ENCODE assay signal across 12 cellular contexts in the genomic region with DNA sequence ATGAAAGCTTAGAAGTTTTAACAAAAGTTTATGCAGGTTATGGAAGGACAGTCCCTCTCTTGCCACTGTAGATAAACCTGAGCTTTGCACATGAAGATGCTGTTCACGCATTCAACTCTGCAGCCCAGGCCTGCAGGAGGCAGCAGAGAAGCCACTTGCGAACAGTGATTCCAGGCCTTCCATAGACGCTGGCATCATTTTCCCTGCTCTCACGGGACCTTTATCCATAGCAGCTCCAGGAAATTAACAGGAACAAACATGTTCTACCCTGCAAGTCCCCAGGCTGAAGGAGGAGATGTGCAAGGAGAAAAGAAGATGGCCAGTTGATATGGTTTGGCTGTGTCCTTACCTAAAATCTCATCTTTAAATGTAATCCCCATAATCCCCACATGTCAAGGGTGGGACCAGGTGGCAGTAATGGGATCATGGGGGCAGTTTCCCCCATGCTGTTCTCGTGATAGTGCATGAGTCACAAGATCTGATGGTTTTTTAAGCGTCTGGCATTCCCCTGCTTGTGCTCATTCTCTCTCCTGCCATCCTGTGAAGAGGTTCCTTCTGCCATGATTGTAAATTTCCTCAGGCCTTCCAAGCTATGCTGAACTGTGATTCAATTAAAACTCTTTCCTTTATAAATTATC. TPM values are rescaled to one million over a fixed set of nuclear protein-coding genes. Genes with fewer than 3 reads are reported as not detected.
DNase-seq lines count a peak whose midpoint lies in the region; TF ChIP-seq lines count a peak whose summit lies in the region.
"Had no signal": no experiment of that assay in that cellular context is flagged by ENCODE, and none has a peak within 500 bp of the region (broad histone marks: within the 10 kb centered on the region; RNA-seq: fewer than 3 reads in every experiment).

No MANE protein-coding gene starts in this region.

- peak; percentile 45 for TF ChIP-seq CTCF in 22Rv1 (IDR thresholded peaks at IDR 0.05)
- TF ChIP-seq CTCF in fibroblast of mammary gland (conservative IDR thresholded peaks at IDR 0.05; ENCODE audit: control insufficient read depth, insufficient read depth, low read depth, low read length): peak; percentile 35

- peaks cover 4% of the 10 kb centered on the region for H3K4me1 Mint-ChIP-seq in activated T-helper 1 cell treated with anti-CD3 and anti-CD28 coated beads, Interleukin-12 subunit alpha, Interleukin-12 subunit beta, Interleukin-2, Interleukin-4 antibody, amounts not matched to agents 30 ng/mL and 10 ng/mL and 1 ng/mL, durations not matched to agents 14 hours and 24 hours and 36 hours (ENCODE audit: low read depth)

- H3K27me3 Mint-ChIP-seq in activated T-helper 1 cell treated with anti-CD3 and anti-CD28 coated beads, Interleukin-12 subunit alpha, Interleukin-12 subunit beta, Interleukin-2, Interleukin-4 antibody, amounts not matched to agents 30 ng/mL and 10 ng/mL and 1 ng/mL, durations not matched to agents 14 hours and 24 hours and 36 hours (ENCODE audit: insufficient read depth): no peaks in the 10 kb centered on the region

- no peaks in the 10 kb centered on the region for H3K9me3 Mint-ChIP-seq in activated T-helper 1 cell treated with anti-CD3 and anti-CD28 coated beads, Interleukin-12 subunit alpha, Interleukin-12 subunit beta, Interleukin-2, Interleukin-4 antibody, amounts not matched to agents 30 ng/mL and 10 ng/mL and 1 ng/mL, durations not matched to agents 14 hours and 24 hours and 36 hours

- intact Hi-C loops in activated T-helper 1 cell treated with anti-CD3 and anti-CD28 coated beads, Interleukin-12 subunit alpha, Interleukin-12 subunit beta, Interleukin-2, Interleukin-4 antibody, amounts not matched to agents 30 ng/mL and 10 ng/mL and 1 ng/mL, durations not matched to agents 14 hours and 24 hours and 36 hours (cut with micrococcal nuclease): loop anchor here (5.0 kb wide), 1 partner anchor 89 kb away; no protein-coding TSS in a partner anchor

- DNase-seq in Daoy (ENCODE audit: low read depth) (peak; percentile 23), RPMI7951 (ENCODE audit: low read depth) (peak; percentile 29), fibroblast of mammary gland (ENCODE audit: low read depth) (peak; percentile 10), NCI-H748 (lab: John Stamatoyannopoulos, UW; ENCODE audit: unreplicated experiment) (no peak), mesenteric fat pad (ENCODE audit: low spot score) (no peak), NCI-H2227 treated with DMSO at 0.1 percent for 48 hours (lab: John Stamatoyannopoulos, UW) (no peak)
- no peak for DNase-seq in activated T-helper 1 cell treated with anti-CD3 and anti-CD28 coated beads, Interleukin-12 subunit alpha, Interleukin-12 subunit beta, Interleukin-2, Interleukin-4 antibody, amounts not matched to agents 30 ng/mL and 10 ng/mL and 1 ng/mL, durations not matched to agents 14 hours and 24 hours and 36 hours (ENCODE audit: low spot score)
- DNase-seq: activated CD4-positive, CD25-positive, alpha-beta regulatory T cell treated with anti-CD3 and anti-CD28 coated beads, Interleukin-2, amount 50 U/mL, for 72 hours; DMS153; stimulated activated CD4-positive, alpha-beta T cell treated with anti-CD3 and anti-CD28 coated beads, Interleukin-2, amount 100 ng/mL, for 24 hours had no signal

- H3K4me3 ChIP-seq in fibroblast of mammary gland (ENCODE audit: control insufficient read depth, low read depth, low read length): no peak overlapping the region
- H3K4me3 ChIP-seq: gastroesophageal sphincter had no signal

- no peak overlapping the region for H3K27ac Mint-ChIP-seq in activated T-helper 1 cell treated with anti-CD3 and anti-CD28 coated beads, Interleukin-12 subunit alpha, Interleukin-12 subunit beta, Interleukin-2, Interleukin-4 antibody, amounts not matched to agents 30 ng/mL and 10 ng/mL and 1 ng/mL, durations not matched to agents 14 hours and 24 hours and 36 hours

- no peak overlapping the region for H3K4me3 Mint-ChIP-seq in activated T-helper 1 cell treated with anti-CD3 and anti-CD28 coated beads, Interleukin-12 subunit alpha, Interleukin-12 subunit beta, Interleukin-2, Interleukin-4 antibody, amounts not matched to agents 30 ng/mL and 10 ng/mL and 1 ng/mL, durations not matched to agents 14 hours and 24 hours and 36 hours

- peaks cover 57% of the 10 kb centered on the region for H3K36me3 Mint-ChIP-seq in activated T-helper 1 cell treated with anti-CD3 and anti-CD28 coated beads, Interleukin-12 subunit alpha, Interleukin-12 subunit beta, Interleukin-2, Interleukin-4 antibody, amounts not matched to agents 30 ng/mL and 10 ng/mL and 1 ng/mL, durations not matched to agents 14 hours and 24 hours and 36 hours (ENCODE audit: low read depth)

- no peak overlapping the region for H3K27ac ChIP-seq in 22Rv1
- H3K27ac ChIP-seq: gastroesophageal sphincter had no signal

RNA-seq across cellular contexts. Expression of a gene that starts 2.0 kb away (rescaled TPM):
- not detected in 2 replicates for total RNA-seq in Daoy (2014; rRNA removed; shearing (Covaris generic))
- total RNA-seq in RPMI7951 (2014; rRNA removed; shearing (Covaris generic)): 0.10 TPM in 1 of 2 replicates, not detected in the other
- 2.2 and 2.3 TPM in 2 replicates for total RNA-seq in activated T-helper 1 cell treated with anti-CD3 and anti-CD28 coated beads, Interleukin-12 subunit alpha, Interleukin-12 subunit beta, Interleukin-2, Interleukin-4 antibody, amounts not matched to agents 30 ng/mL and 10 ng/mL and 1 ng/mL, durations not matched to agents 14 hours and 24 hours and 36 hours
- total RNA-seq in mesenteric fat pad: 0.87 TPM

RNA-seq across cellular contexts. Expression of a gene that starts 25.1 kb away (rescaled TPM):
- 308 and 347 TPM in 2 replicates for total RNA-seq in Daoy (2014; rRNA removed; shearing (Covaris generic))
- 128 and 175 TPM in 2 replicates for total RNA-seq in RPMI7951 (2014; rRNA removed; shearing (Covaris generic))
- 494 and 511 TPM in 2 replicates for total RNA-seq in activated T-helper 1 cell treated with anti-CD3 and anti-CD28 coated beads, Interleukin-12 subunit alpha, Interleukin-12 subunit beta, Interleukin-2, Interleukin-4 antibody, amounts not matched to agents 30 ng/mL and 10 ng/mL and 1 ng/mL, durations not matched to agents 14 hours and 24 hours and 36 hours
- total RNA-seq in mesenteric fat pad: 136 TPM

RNA-seq across cellular contexts. Expression of a gene that starts 36.5 kb away (rescaled TPM):
- not detected in 2 replicates for total RNA-seq in Daoy (2014; rRNA removed; shearing (Covaris generic))
- not detected in 2 replicates for total RNA-seq in RPMI7951 (2014; rRNA removed; shearing (Covaris generic))
- total RNA-seq in activated T-helper 1 cell treated with anti-CD3 and anti-CD28 coated beads, Interleukin-12 subunit alpha, Interleukin-12 subunit beta, Interleukin-2, Interleukin-4 antibody, amounts not matched to agents 30 ng/mL and 10 ng/mL and 1 ng/mL, durations not matched to agents 14 hours and 24 hours and 36 hours: not detected in 2 replicates
- total RNA-seq in mesenteric fat pad: not detected
- total RNA-seq: gastroesophageal sphincter had no signal

RNA-seq across cellular contexts. Expression of a gene that starts 50.7 kb away (rescaled TPM):
- 39.0 and 76.2 TPM in 2 replicates for total RNA-seq in Daoy (2014; rRNA removed; shearing (Covaris generic))
- 5.9 and 7.9 TPM in 2 replicates for total RNA-seq in RPMI7951 (2014; rRNA removed; shearing (Covaris generic))
- total RNA-seq in activated T-helper 1 cell treated with anti-CD3 and anti-CD28 coated beads, Interleukin-12 subunit alpha, Interleukin-12 subunit beta, Interleukin-2, Interleukin-4 antibody, amounts not matched to agents 30 ng/mL and 10 ng/mL and 1 ng/mL, durations not matched to agents 14 hours and 24 hours and 36 hours: not detected in 2 replicates
- total RNA-seq in mesenteric fat pad: 2,401 TPM

Comparison
In these comparisons a context has a peak if more than half of its experiments do, and no peak if none do; other contexts are left out.
1. DNase-seq: peak in Daoy (single experiment), RPMI7951 (single experiment) and fibroblast of mammary gland (single experiment); none in activated T-helper 1 cell treated with anti-CD3 and anti-CD28 coated beads, Interleukin-12 subunit alpha, Interleukin-12 subunit beta, Interleukin-2, Interleukin-4 antibody, amounts not matched to agents 30 ng/mL and 10 ng/mL and 1 ng/mL, durations not matched to agents 14 hours and 24 hours and 36 hours (single experiment), NCI-H748 (single experiment), mesenteric fat pad (single experiment) and NCI-H2227 treated with DMSO at 0.1 percent for 48 hours (single experiment).